8 cellular contexts compared by ENCODE assay signal in the genomic region with DNA sequence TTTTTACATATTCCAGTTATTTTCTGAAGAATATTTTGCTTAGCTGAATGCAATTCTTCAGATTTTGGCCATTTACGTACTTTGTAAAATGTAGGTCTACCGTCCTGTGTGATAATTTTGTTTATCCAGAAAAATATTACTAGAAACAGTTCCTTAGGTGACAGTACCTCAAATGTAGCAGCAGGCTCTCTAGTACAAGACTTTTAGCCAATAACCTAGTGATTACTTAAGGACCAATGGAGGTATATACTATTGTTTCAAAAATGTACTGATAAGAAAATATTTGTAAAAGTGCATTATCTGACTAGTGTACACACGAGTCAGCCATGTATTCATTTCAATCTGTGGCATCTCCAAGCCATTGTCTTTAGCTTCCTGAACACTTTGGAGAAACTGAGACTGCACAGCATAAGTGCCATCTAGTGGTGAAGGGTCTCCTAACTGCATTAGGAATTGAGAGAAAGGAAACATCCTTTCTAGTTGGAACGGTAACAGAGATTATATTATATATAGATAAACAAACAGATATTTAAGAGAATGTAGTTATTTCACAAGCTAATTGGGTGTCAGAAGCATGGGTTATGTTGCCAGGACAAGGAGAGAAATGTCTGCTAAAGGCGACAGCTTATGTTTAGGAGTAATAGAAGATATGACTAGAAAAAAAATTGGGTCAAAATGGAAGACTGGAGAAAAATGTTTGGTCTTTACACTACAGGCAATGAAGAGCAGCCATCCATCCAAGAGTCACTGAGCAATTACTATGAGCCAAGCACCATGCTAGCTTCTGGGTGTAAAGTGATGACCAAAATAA. TPM values are rescaled to one million over a fixed set of nuclear protein-coding genes. Genes with fewer than 3 reads are reported as not detected.
A peak's percentile ranks its signal among the peaks of the same experiment; 100 is the strongest.
DNase-seq lines count a peak whose midpoint lies in the region; ATAC-seq and TF ChIP-seq lines count a peak whose summit lies in the region.

No MANE protein-coding gene starts in this region.

- H3K4me3 ChIP-seq in AG09309 (ENCODE audit: control insufficient read depth, low read depth, low read length), result no peak overlapping the region
- no peak overlapping the region for H3K4me3 ChIP-seq in GM12875 (ENCODE audit: low read depth, low read length)

- H3K4me3 Mint-ChIP-seq in naive thymus-derived CD8-positive, alpha-beta T cell, result peak overlapping the region in 1 of 10 donors; percentile 27

- DNase-seq in AG09309 (ENCODE audit: low read depth), result peak; percentile 29
- DNase-seq in NCI-H2081 (lab: John Stamatoyannopoulos, UW), result peak; percentile 38 to 77
- peak; percentile 43 to 67 for DNase-seq in activated CD4-positive, alpha-beta T cell treated with anti-CD3 and anti-CD28 coated beads for 4 hours
- no peak for DNase-seq in epithelial cell of prostate (ENCODE audit: low read depth, low spot score)
- DNase-seq in naive thymus-derived CD8-positive, alpha-beta T cell, result peak in 9 of 10 donors; percentile 5 to 73 (median 47)
- no peak for DNase-seq in DMS79 treated with DMSO at 0.1 percent for 48 hours (lab: John Stamatoyannopoulos, UW)

- H3K4me1 Mint-ChIP-seq in naive thymus-derived CD8-positive, alpha-beta T cell, result peaks cover 2 to 37% (median 11%) of the 10 kb centered on the region in 4 donors

- peaks cover 0 to 2% (median 0%) of the 10 kb centered on the region in 5 donors for H3K27me3 Mint-ChIP-seq in naive thymus-derived CD8-positive, alpha-beta T cell

- H3K27ac Mint-ChIP-seq in naive thymus-derived CD8-positive, alpha-beta T cell, result peak overlapping the region in 3 of 10 donors; percentile 53 to 61 (median 61)

- H3K27ac ChIP-seq in epithelial cell of prostate, result peak overlapping the region; percentile 81

- no peaks in the 10 kb centered on the region for H3K9me3 Mint-ChIP-seq in naive thymus-derived CD8-positive, alpha-beta T cell

- POLR2A ChIA-PET in naive thymus-derived CD8-positive, alpha-beta T cell (lab: Charles Lee), result interaction anchor here (0.9 to 1.5 kb wide), 5 partner anchors 97 to 348 kb away, joined by 3 to 7 read pairs (median 4); no protein-coding TSS in a partner anchor

- peak; percentile 77 for ATAC-seq in HG02798 (IDR thresholded peaks at IDR 0.05; ENCODE audit: poor library complexity, unreplicated experiment)
- peak; percentile 77 to 87 for ATAC-seq in naive thymus-derived CD8-positive, alpha-beta T cell

- H3K36me3 Mint-ChIP-seq in naive thymus-derived CD8-positive, alpha-beta T cell, result no peaks in the 10 kb centered on the region

- TF ChIP-seq CTCF in AG09309 (IDR thresholded peaks at IDR 0.05; ENCODE audit: control insufficient read depth, insufficient read depth, low read depth, low read length, missing control alignments) (peak; percentile 81), GM12875 (IDR thresholded peaks at IDR 0.05; ENCODE audit: borderline replicate concordance, insufficient read depth, low read depth, low read length) (peak; percentile 65; the same call in 1 of the 2 replicates)

RNA-seq across cellular contexts. Expression of a gene that starts 23.7 kb away (rescaled TPM):
- under 1 TPM; 0.44 TPM for total RNA-seq in naive thymus-derived CD8-positive, alpha-beta T cell
- under 1 TPM; 0.08 to 0.28 (median 0.09) TPM for polyA plus RNA-seq in naive thymus-derived CD8-positive, alpha-beta T cell

Comparison
In these comparisons a context has a peak if more than half of its experiments do, and no peak if none do; other contexts are left out.
1. DNase-seq: peak in AG09309 (single experiment), NCI-H2081 (2 of 2), activated CD4-positive, alpha-beta T cell treated with anti-CD3 and anti-CD28 coated beads for 4 hours (2 of 2) and naive thymus-derived CD8-positive, alpha-beta T cell (9 of 10); none in epithelial cell of prostate (single experiment) and DMS79 treated with DMSO at 0.1 percent for 48 hours (single experiment).